Comparison of ENCODE assay signal across 8 cellular contexts in genomic region chr20:43925215-43925614, GRCh38.
DNase-seq lines count a peak whose midpoint lies in the region; ATAC-seq and TF ChIP-seq lines count a peak whose summit lies in the region.
"Had no signal": no experiment of that assay in that cellular context is flagged by ENCODE, and none has a peak within 500 bp of the region (broad histone marks: within the 10 kb centered on the region; RNA-seq: fewer than 3 reads in every experiment).

No MANE protein-coding gene starts in this region.

- no peaks in the 10 kb centered on the region for H3K36me3 Mint-ChIP-seq in dendritic cell treated with granulocyte-macrophage colony-stimulating factor and Interleukin-4, amounts not matched to agents 40 ng/mL and 50 ng/mL, for 4 days (ENCODE audit: low read depth)

- no peak for TF ChIP-seq CTCF in VCaP (conservative IDR thresholded peaks at IDR 0.05)

- peaks cover 71% of the 10 kb centered on the region for H3K27me3 Mint-ChIP-seq in dendritic cell treated with granulocyte-macrophage colony-stimulating factor and Interleukin-4, amounts not matched to agents 40 ng/mL and 50 ng/mL, for 4 days

- no peaks in the 10 kb centered on the region for H3K9me3 Mint-ChIP-seq in dendritic cell treated with granulocyte-macrophage colony-stimulating factor and Interleukin-4, amounts not matched to agents 40 ng/mL and 50 ng/mL, for 4 days

- peaks cover 25% of the 10 kb centered on the region for H3K4me1 Mint-ChIP-seq in dendritic cell treated with granulocyte-macrophage colony-stimulating factor and Interleukin-4, amounts not matched to agents 40 ng/mL and 50 ng/mL, for 4 days (ENCODE audit: low read depth)

- peak overlapping the region; percentile 59 for H3K27ac ChIP-seq in VCaP
- H3K27ac ChIP-seq: thoracic aorta had no signal

- ATAC-seq in GM21529 (IDR thresholded peaks at IDR 0.05; ENCODE audit: unreplicated experiment) = peak; percentile 45
- ATAC-seq in GM19452 (IDR thresholded peaks at IDR 0.05; ENCODE audit: unreplicated experiment) = no peak

- peak; percentile 48 to 63 for DNase-seq in stimulated activated CD8-positive, alpha-beta memory T cell treated with anti-CD3 and anti-CD28 coated beads, Interleukin-7, amount 100 ng/mL, for 48 hours (ENCODE audit: extremely low read depth in 1 of 2, low read depth in 1 of 2)
- DNase-seq in DMS153 treated with DMSO at 0.1 percent for 48 hours (lab: John Stamatoyannopoulos, UW; ENCODE audit: unreplicated experiment) (no peak), NOMO-1 treated with DMSO at 0.1 percent for 48 hours (lab: John Stamatoyannopoulos, UW; ENCODE audit: unreplicated experiment) (no peak)

- H3K4me3 Mint-ChIP-seq in dendritic cell treated with granulocyte-macrophage colony-stimulating factor and Interleukin-4, amounts not matched to agents 40 ng/mL and 50 ng/mL, for 4 days = no peak overlapping the region

- intact Hi-C loops in dendritic cell treated with granulocyte-macrophage colony-stimulating factor and Interleukin-4, amounts not matched to agents 40 ng/mL and 50 ng/mL, for 4 days (cut with micrococcal nuclease) = no loop called here

- H3K27ac Mint-ChIP-seq in dendritic cell treated with granulocyte-macrophage colony-stimulating factor and Interleukin-4, amounts not matched to agents 40 ng/mL and 50 ng/mL, for 4 days = peak overlapping the region; percentile 56

Comparison
In these comparisons a context has a peak if more than half of its experiments do, and no peak if none do; other contexts are left out.
1. DNase-seq: peak in stimulated activated CD8-positive, alpha-beta memory T cell treated with anti-CD3 and anti-CD28 coated beads, Interleukin-7, amount 100 ng/mL, for 48 hours (2 of 2); none in DMS153 treated with DMSO at 0.1 percent for 48 hours (single experiment) and NOMO-1 treated with DMSO at 0.1 percent for 48 hours (single experiment).